Comparison of ENCODE assay signal across 25 cellular contexts in the genomic region with DNA sequence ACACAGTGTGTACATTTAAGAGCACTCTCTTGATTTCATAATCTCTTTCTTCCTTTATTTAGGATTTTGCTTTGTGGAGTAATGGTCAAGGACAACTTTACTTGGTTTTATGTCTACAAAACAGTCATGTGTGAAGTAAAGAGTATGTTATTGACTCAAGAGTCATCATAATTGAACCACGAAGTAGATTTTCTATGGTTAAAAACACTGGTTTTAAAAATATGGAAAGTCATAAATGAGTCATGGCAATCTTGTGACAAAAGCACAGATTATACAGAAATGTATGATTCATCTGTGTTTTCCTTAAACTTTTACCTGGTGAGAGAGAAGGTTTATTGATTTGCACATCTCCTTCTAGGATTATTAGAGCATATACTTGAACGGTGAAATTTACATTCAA.
DNase-seq lines count a peak whose midpoint lies in the region; ATAC-seq and TF ChIP-seq lines count a peak whose summit lies in the region.
"Had no signal": no experiment of that assay in that cellular context is flagged by ENCODE, and none has a peak within 500 bp of the region (broad histone marks: within the 10 kb centered on the region; RNA-seq: fewer than 3 reads in every experiment).

No MANE protein-coding gene starts in this region.

- peaks cover 2% of the 10 kb centered on the region for H3K9me3 Mint-ChIP-seq in activated T-cell treated with anti-CD3 and anti-CD28 coated beads, Interleukin-2, amount 50 U/mL, for 24 hours
- H3K9me3 Mint-ChIP-seq in activated naive CD8-positive, alpha-beta T cell treated with anti-CD3 and anti-CD28 coated beads, Interleukin-2, amount 50 U/mL, for 24 hours, result peaks cover 12% of the 10 kb centered on the region
- no peaks in the 10 kb centered on the region for H3K9me3 Mint-ChIP-seq in stimulated activated effector memory CD8-positive, alpha-beta T cell treated with anti-CD3 and anti-CD28 coated beads, Interleukin-12 subunit alpha, Interleukin-12 subunit beta, amount 100 ng/mL, for 72 hours
- H3K9me3 Mint-ChIP-seq: natural killer cell treated with Interleukin-12 subunit alpha and Interleukin-12 subunit beta and Interleukin-15 and Interleukin-18, amount 100 ng/mL, for 72 hours; T-helper 1 cell treated with Interleukin-12 subunit alpha and Interleukin-12 subunit beta and Interleukin-4 antibody, amounts not matched to agents 30 μg/mL and 1 μg/mL, for 36 hours had no signal

- H3K27me3 Mint-ChIP-seq in activated T-cell treated with anti-CD3 and anti-CD28 coated beads, Interleukin-2, amount 50 U/mL, for 24 hours, result no peaks in the 10 kb centered on the region
- no peaks in the 10 kb centered on the region for H3K27me3 Mint-ChIP-seq in activated naive CD8-positive, alpha-beta T cell treated with anti-CD3 and anti-CD28 coated beads, Interleukin-2, amount 50 U/mL, for 24 hours

- CTCF ChIA-PET in PC-9 (lab: Charles Lee), result no interaction called here

- no peak overlapping the region for H3K4me3 Mint-ChIP-seq in activated T-cell treated with anti-CD3 and anti-CD28 coated beads, Interleukin-2, amount 50 U/mL, for 24 hours
- peak overlapping the region; percentile 10 for H3K4me3 Mint-ChIP-seq in activated naive CD8-positive, alpha-beta T cell treated with anti-CD3 and anti-CD28 coated beads, Interleukin-2, amount 50 U/mL, for 24 hours
- H3K4me3 Mint-ChIP-seq in stimulated activated effector memory CD8-positive, alpha-beta T cell treated with anti-CD3 and anti-CD28 coated beads, Interleukin-12 subunit alpha, Interleukin-12 subunit beta, amount 100 ng/mL, for 72 hours, result no peak overlapping the region
- H3K4me3 Mint-ChIP-seq: activated CD8-positive, alpha-beta memory T cell treated with anti-CD3 and anti-CD28 coated beads, Interleukin-2, amount 10 ng/mL, durations not matched to agents 7 days and 5 days; natural killer cell treated with Interleukin-12 subunit alpha and Interleukin-12 subunit beta and Interleukin-15 and Interleukin-18, amount 100 ng/mL, for 72 hours; T-helper 1 cell treated with Interleukin-12 subunit alpha and Interleukin-12 subunit beta and Interleukin-4 antibody, amounts not matched to agents 30 μg/mL and 1 μg/mL, for 36 hours had no signal

- peak; percentile 71 for ATAC-seq in activated naive CD8-positive, alpha-beta T cell treated with anti-CD3 and anti-CD28 coated beads, Interleukin-2, amount 50 U/mL, for 24 hours
- peak; percentile 65 for ATAC-seq in stimulated activated effector memory CD8-positive, alpha-beta T cell treated with anti-CD3 and anti-CD28 coated beads, Interleukin-12 subunit alpha, Interleukin-12 subunit beta, amount 100 ng/mL, for 72 hours
- ATAC-seq: activated CD8-positive, alpha-beta memory T cell treated with anti-CD3 and anti-CD28 coated beads, Interleukin-2, amount 10 ng/mL, durations not matched to agents 7 days and 5 days; K562; lower lobe of right lung; natural killer cell treated with Interleukin-12 subunit alpha and Interleukin-12 subunit beta and Interleukin-15 and Interleukin-18, amount 100 ng/mL, for 72 hours had no signal

- no TSS peak for BruUV-seq in PC-9 (replicated peaks; lab: Mats Ljungman, UMichigan)

- H2AFZ ChIP-seq in PC-9, result no peak overlapping the region

- no peak for TF ChIP-seq POLR2A in vagina (IDR thresholded peaks at IDR 0.05)

- DNase-seq in activated T-cell treated with anti-CD3 and anti-CD28 coated beads, Interleukin-2, amount 50 U/mL, for 24 hours, result no peak
- DNase-seq in activated T-cell treated with anti-CD3 and anti-CD28 coated beads for 4 hours (no peak), PC-9 (peak in 1 of 2 experiments; percentile 59), head of caudate nucleus (no peak), vagina (ENCODE audit: extremely low spot score in 2 of 2) (no peak), inferior parietal cortex (ENCODE audit: extremely low spot score) (no peak)
- no peak for DNase-seq in activated naive CD8-positive, alpha-beta T cell treated with anti-CD3 and anti-CD28 coated beads, Interleukin-2, amount 50 U/mL, for 24 hours
- no peak for DNase-seq in stimulated activated effector memory CD8-positive, alpha-beta T cell treated with anti-CD3 and anti-CD28 coated beads, Interleukin-12 subunit alpha, Interleukin-12 subunit beta, amount 100 ng/mL, for 72 hours (ENCODE audit: low spot score in 2 of 2)
- DNase-seq: activated CD8-positive, alpha-beta memory T cell treated with anti-CD3 and anti-CD28 coated beads, Interleukin-2, amount 10 ng/mL, durations not matched to agents 7 days and 5 days; activated effector memory CD4-positive, alpha-beta T cell treated with anti-CD3 and anti-CD28 coated beads, Interleukin-2, amount 50 U/mL, for 16 hours; COR-L47; DMS79 treated with DMSO at 0.1 percent for 48 hours; GF-D8; lower lobe of right lung; MM.1S; NCI-H2029; NCI-H2227 treated with DMSO at 0.1 percent for 48 hours; RPMI8226; stimulated activated CD4-positive, alpha-beta T cell treated with anti-CD3 and anti-CD28 coated beads, Interleukin-1b, Interleukin-23, amount 100 ng/mL, for 48 hours; stimulated activated CD8-positive, alpha-beta memory T cell treated with anti-CD3 and anti-CD28 coated beads, Interleukin-4, amount 100 ng/mL, for 48 hours; transverse colon had no signal

- no peaks in the 10 kb centered on the region for H3K79me2 ChIP-seq in PC-9 (ENCODE audit: low read depth)

- H3K36me3 Mint-ChIP-seq in activated T-cell treated with anti-CD3 and anti-CD28 coated beads, Interleukin-2, amount 50 U/mL, for 24 hours (ENCODE audit: low read depth), result peaks cover 2% of the 10 kb centered on the region
- H3K36me3 Mint-ChIP-seq in activated naive CD8-positive, alpha-beta T cell treated with anti-CD3 and anti-CD28 coated beads, Interleukin-2, amount 50 U/mL, for 24 hours (ENCODE audit: low read depth), result peaks cover 13% of the 10 kb centered on the region
- H3K36me3 Mint-ChIP-seq in stimulated activated effector memory CD8-positive, alpha-beta T cell treated with anti-CD3 and anti-CD28 coated beads, Interleukin-12 subunit alpha, Interleukin-12 subunit beta, amount 100 ng/mL, for 72 hours, result no peaks in the 10 kb centered on the region
- H3K36me3 Mint-ChIP-seq: activated CD8-positive, alpha-beta memory T cell treated with anti-CD3 and anti-CD28 coated beads, Interleukin-2, amount 10 ng/mL, durations not matched to agents 7 days and 5 days; natural killer cell treated with Interleukin-12 subunit alpha and Interleukin-12 subunit beta and Interleukin-15 and Interleukin-18, amount 100 ng/mL, for 72 hours had no signal

- 0 out of 2 replicates have a peak overlapping the region, but pooled peaks have one; percentile 31 for H3K4me2 ChIP-seq in PC-9

- intact Hi-C loops in PC-9 (cut with micrococcal nuclease; ENCODE audit: unreplicated experiment) (no loop called here), head of caudate nucleus (cut with DNase I) (no loop called here), vagina (cut with DNase I) (no loop called here)

- H3K4me1 ChIP-seq in PC-9 (replicated peaks; ENCODE audit: insufficient read depth), result peaks cover 12% of the 10 kb centered on the region; the same call in 1 of the 2 replicates
- H3K4me1 ChIP-seq in vagina, result no peaks in the 10 kb centered on the region
- H3K4me1 ChIP-seq: lower lobe of right lung, transverse colon had no signal

- POLR2A ChIA-PET in PC-9 (lab: Charles Lee; ENCODE audit: unreplicated experiment), result no interaction called here

- H3K36me3 ChIP-seq in PC-9 (ENCODE audit: low read depth) (no peaks in the 10 kb centered on the region), vagina (no peaks in the 10 kb centered on the region)
- H3K36me3 ChIP-seq: lower lobe of right lung, transverse colon had no signal

- no peaks in the 10 kb centered on the region for H3K27me3 ChIP-seq in PC-9 (ENCODE audit: insufficient read depth, low read depth)
- no peaks in the 10 kb centered on the region for H3K27me3 ChIP-seq in vagina
- H3K27me3 ChIP-seq: transverse colon had no signal

- H4K20me1 ChIP-seq in PC-9 (ENCODE audit: insufficient read depth), result no peaks in the 10 kb centered on the region

- H3K27ac Mint-ChIP-seq in activated T-cell treated with anti-CD3 and anti-CD28 coated beads, Interleukin-2, amount 50 U/mL, for 24 hours, result peak overlapping the region; percentile 93
- H3K27ac Mint-ChIP-seq in activated naive CD8-positive, alpha-beta T cell treated with anti-CD3 and anti-CD28 coated beads, Interleukin-2, amount 50 U/mL, for 24 hours, result peak overlapping the region; percentile 90
- no peak overlapping the region for H3K27ac Mint-ChIP-seq in stimulated activated effector memory CD8-positive, alpha-beta T cell treated with anti-CD3 and anti-CD28 coated beads, Interleukin-12 subunit alpha, Interleukin-12 subunit beta, amount 100 ng/mL, for 72 hours
- H3K27ac Mint-ChIP-seq: activated CD8-positive, alpha-beta memory T cell treated with anti-CD3 and anti-CD28 coated beads, Interleukin-2, amount 10 ng/mL, durations not matched to agents 7 days and 5 days; natural killer cell treated with Interleukin-12 subunit alpha and Interleukin-12 subunit beta and Interleukin-15 and Interleukin-18, amount 100 ng/mL, for 72 hours; T-helper 1 cell treated with Interleukin-12 subunit alpha and Interleukin-12 subunit beta and Interleukin-4 antibody, amounts not matched to agents 30 μg/mL and 1 μg/mL, for 36 hours had no signal

- peak overlapping the region; percentile 62 for H3K27ac ChIP-seq in PC-9
- H3K27ac ChIP-seq in vagina, result no peak overlapping the region
- H3K27ac ChIP-seq: lower lobe of right lung, skin epidermis, transverse colon had no signal

- no peak overlapping the region for H3K4me3 ChIP-seq in PC-9
- no peak overlapping the region for H3K4me3 ChIP-seq in vagina
- H3K4me3 ChIP-seq: K562, lower lobe of right lung, skin epidermis, transverse colon had no signal

- H3K9me2 ChIP-seq in PC-9 (ENCODE audit: insufficient read depth), result no peaks in the 10 kb centered on the region; the same call in 1 of the 2 replicates

- H3K4me1 Mint-ChIP-seq in activated T-cell treated with anti-CD3 and anti-CD28 coated beads, Interleukin-2, amount 50 U/mL, for 24 hours (ENCODE audit: low read depth), result peaks cover 77% of the 10 kb centered on the region
- H3K4me1 Mint-ChIP-seq in activated naive CD8-positive, alpha-beta T cell treated with anti-CD3 and anti-CD28 coated beads, Interleukin-2, amount 50 U/mL, for 24 hours, result peaks cover 84% of the 10 kb centered on the region
- H3K4me1 Mint-ChIP-seq in stimulated activated effector memory CD8-positive, alpha-beta T cell treated with anti-CD3 and anti-CD28 coated beads, Interleukin-12 subunit alpha, Interleukin-12 subunit beta, amount 100 ng/mL, for 72 hours, result no peaks in the 10 kb centered on the region

- H3K9me3 ChIP-seq in PC-9 (ENCODE audit: insufficient read depth, low read depth) (no peaks in the 10 kb centered on the region), vagina (no peaks in the 10 kb centered on the region)
- H3K9me3 ChIP-seq: lower lobe of right lung, transverse colon had no signal

- no peaks in the 10 kb centered on the region; the same call in 1 of the 2 replicates for H3F3A ChIP-seq in PC-9 (ENCODE audit: insufficient read depth, low read depth)

- TF ChIP-seq CTCF in PC-9 (conservative IDR thresholded peaks at IDR 0.05) (no peak), vagina (IDR thresholded peaks at IDR 0.05) (no peak)
